8 cellular contexts compared by ENCODE assay signal in genomic region chr18:657998-658946, GRCh38.
DNase-seq lines count a peak whose midpoint lies in the region; ATAC-seq lines count a peak whose summit lies in the region.

No MANE protein-coding gene starts in this region.

- ATAC-seq in GM19452 (IDR thresholded peaks at IDR 0.05; ENCODE audit: unreplicated experiment) (peak; percentile 56), HG03558 (IDR thresholded peaks at IDR 0.05; ENCODE audit: extremely low read depth, unreplicated experiment) (peak; percentile 47), memory B cell (ENCODE audit: low read depth) (peak; percentile 73)

- H3K27me3 Mint-ChIP-seq in memory B cell = peaks cover 13% of the 10 kb centered on the region

- H3K4me3 Mint-ChIP-seq in memory B cell = peak overlapping the region; percentile 70

- H3K9me3 ChIP-seq in endocrine pancreas (ENCODE audit: control insufficient read depth, low read length) = no peaks in the 10 kb centered on the region

- no peak overlapping the region for H3K4me3 ChIP-seq in endocrine pancreas (ENCODE audit: control insufficient read depth, insufficient read depth, low read length)

- H3K36me3 ChIP-seq in endocrine pancreas (ENCODE audit: control insufficient read depth, insufficient read depth, low read length) = no peaks in the 10 kb centered on the region

- peak; percentile 73 for DNase-seq in COLO829 (ENCODE audit: low spot score)
- peak; percentile 60 to 91 for DNase-seq in NCI-H526 (lab: John Stamatoyannopoulos, UW)
- peak; percentile 37 to 40 for DNase-seq in activated CD4-positive, alpha-beta T cell treated with anti-CD3 and anti-CD28 coated beads, Interleukin-2, amount 50 U/mL, for 4 hours
- DNase-seq in memory B cell (ENCODE audit: low spot score in 2 of 2) = peak; percentile 11 to 22
- peak; percentile 33 for DNase-seq in stimulated activated CD8-positive, alpha-beta memory T cell treated with anti-CD3 and anti-CD28 coated beads, Interleukin-15, amount 100 ng/mL, for 1 hour (ENCODE audit: low read depth)

- H3K27me3 ChIP-seq in endocrine pancreas (ENCODE audit: control insufficient read depth, insufficient read depth, low read length) = no peaks in the 10 kb centered on the region

- H3K27ac Mint-ChIP-seq in memory B cell = no peak overlapping the region

- peak overlapping the region; percentile 73 for H3K9ac ChIP-seq in endocrine pancreas (ENCODE audit: control insufficient read depth, insufficient read depth, low read length)

- no peaks in the 10 kb centered on the region for H3K4me1 Mint-ChIP-seq in memory B cell

- H3K4me1 ChIP-seq in endocrine pancreas (ENCODE audit: control insufficient read depth, insufficient read depth, low read length) = no peaks in the 10 kb centered on the region

- peaks cover 2% of the 10 kb centered on the region for H3K36me3 Mint-ChIP-seq in memory B cell

- H3K9me3 Mint-ChIP-seq in memory B cell = peaks cover 2% of the 10 kb centered on the region

Comparison
In these comparisons a context has a peak if more than half of its experiments do, and no peak if none do; other contexts are left out.
1. DNase-seq: peak in every context shown above with its lines; median percentile 76 in NCI-H526; 73 in COLO829; 38 in activated CD4-positive, alpha-beta T cell treated with anti-CD3 and anti-CD28 coated beads, Interleukin-2, amount 50 U/mL, for 4 hours; 33 in stimulated activated CD8-positive, alpha-beta memory T cell treated with anti-CD3 and anti-CD28 coated beads, Interleukin-15, amount 100 ng/mL, for 1 hour; 16 in memory B cell.